In the genomic region with DNA sequence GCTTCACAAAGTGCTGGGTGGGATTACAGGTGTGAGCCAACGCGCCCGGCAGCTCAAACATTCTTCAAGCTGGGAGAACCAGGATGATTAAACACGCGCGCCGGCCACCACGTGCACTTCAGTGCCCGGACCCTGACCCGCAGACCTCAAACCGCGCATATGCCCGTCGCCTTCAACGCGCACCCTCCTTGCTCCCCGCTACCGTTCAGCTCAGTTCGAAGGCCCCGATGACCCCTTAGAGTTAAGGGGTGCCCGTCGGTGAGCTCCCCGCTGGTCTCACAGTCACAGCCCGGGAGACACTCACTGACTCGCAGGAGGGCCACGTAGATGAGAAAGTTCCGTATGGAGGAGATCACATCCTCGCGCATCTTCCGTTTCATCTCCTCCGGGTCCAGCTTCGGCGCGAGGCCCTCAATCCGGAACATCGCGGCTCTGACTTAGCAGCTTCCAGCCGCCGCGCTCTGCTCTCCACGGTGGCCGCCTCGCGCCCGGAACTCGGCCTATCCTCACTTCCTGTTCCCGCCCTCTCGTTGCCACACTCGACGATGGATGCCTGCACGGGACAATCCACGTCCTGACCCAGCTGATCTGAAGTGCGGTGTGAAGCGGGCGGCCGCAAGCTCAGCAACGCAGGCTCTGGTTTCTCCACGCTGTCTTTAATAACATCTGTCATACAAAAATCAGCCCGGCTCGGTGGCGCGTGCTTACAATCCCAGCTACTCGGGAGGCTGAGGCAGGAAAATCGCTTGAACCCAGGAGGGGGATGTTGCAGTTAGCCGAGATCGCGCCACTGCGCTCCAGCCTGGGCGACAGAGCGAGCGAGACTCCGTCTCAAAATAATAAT, we compare ENCODE assay signal across 1 cellular context.
TF ChIP-seq lines count a peak whose summit lies in the region.

A gene (minus strand): TSS at position 490 of the 844 bp plus-strand sequence. CDS start 65 bp downstream, at position 425.

TF ChIP-seq in HEK293, 187 proteins besides CTCF, POLR2A, EP300 and RAD21 (continued from another document and continues in another):
- TF ChIP-seq ZSCAN30 (tag by site-specific recombination; IDR thresholded peaks at IDR 0.05) (no peak), MZF1 (tag by site-specific recombination; IDR thresholded peaks at IDR 0.05; ENCODE audit: borderline replicate concordance) (no peak), ZNF10 (tag by site-specific recombination; IDR thresholded peaks at IDR 0.05) (no peak), ZNF623 (tag by site-specific recombination; IDR thresholded peaks at IDR 0.05) (no peak), PRDM1 (tag by site-specific recombination; IDR thresholded peaks at IDR 0.05) (no peak), ZNF571 (tag by site-specific recombination; IDR thresholded peaks at IDR 0.05) (no peak), ZNF16 (tag by site-specific recombination; IDR thresholded peaks at IDR 0.05; ENCODE audit: low read depth) (no peak), ZNF792 (tag by site-specific recombination; IDR thresholded peaks at IDR 0.05) (no peak), ZNF830 (tag by site-specific recombination; IDR thresholded peaks at IDR 0.05; ENCODE audit: low read depth) (no peak), IKZF3 (tag by site-specific recombination; IDR thresholded peaks at IDR 0.05) (no peak), ZNF274 (IDR thresholded peaks at IDR 0.05; ENCODE audit: low read length) (no peak), ZNF274 (tag by site-specific recombination; IDR thresholded peaks at IDR 0.05; ENCODE audit: borderline replicate concordance) (no peak), ZNF768 (tag by site-specific recombination; IDR thresholded peaks at IDR 0.05) (no peak), SP7 (tag by site-specific recombination; IDR thresholded peaks at IDR 0.05) (peak; percentile 72), ZNF785 (tag by site-specific recombination; IDR thresholded peaks at IDR 0.05) (no peak), ZNF23 (tag by site-specific recombination; IDR thresholded peaks at IDR 0.05; ENCODE audit: borderline replicate concordance) (no peak), ZXDB (tag by site-specific recombination; IDR thresholded peaks at IDR 0.05) (peak; percentile 73), ZBTB8A (tag by site-specific recombination; IDR thresholded peaks at IDR 0.05) (no peak; the same call in 1 of the 2 replicates), EGR2 (tag by site-specific recombination; IDR thresholded peaks at IDR 0.05; ENCODE audit: low read depth) (0 out of 2 replicates have a peak, but pooled peaks have one; percentile 0), ZNF341 (tag by site-specific recombination; IDR thresholded peaks at IDR 0.05; ENCODE audit: low read depth) (no peak), ZNF473 (tag by site-specific recombination; IDR thresholded peaks at IDR 0.05) (no peak), ZNF157 (tag by site-specific recombination; IDR thresholded peaks at IDR 0.05) (no peak), ZNF433 (tag by site-specific recombination; IDR thresholded peaks at IDR 0.05; ENCODE audit: low read depth) (no peak)
- TF ChIP-seq, protein P1, sequence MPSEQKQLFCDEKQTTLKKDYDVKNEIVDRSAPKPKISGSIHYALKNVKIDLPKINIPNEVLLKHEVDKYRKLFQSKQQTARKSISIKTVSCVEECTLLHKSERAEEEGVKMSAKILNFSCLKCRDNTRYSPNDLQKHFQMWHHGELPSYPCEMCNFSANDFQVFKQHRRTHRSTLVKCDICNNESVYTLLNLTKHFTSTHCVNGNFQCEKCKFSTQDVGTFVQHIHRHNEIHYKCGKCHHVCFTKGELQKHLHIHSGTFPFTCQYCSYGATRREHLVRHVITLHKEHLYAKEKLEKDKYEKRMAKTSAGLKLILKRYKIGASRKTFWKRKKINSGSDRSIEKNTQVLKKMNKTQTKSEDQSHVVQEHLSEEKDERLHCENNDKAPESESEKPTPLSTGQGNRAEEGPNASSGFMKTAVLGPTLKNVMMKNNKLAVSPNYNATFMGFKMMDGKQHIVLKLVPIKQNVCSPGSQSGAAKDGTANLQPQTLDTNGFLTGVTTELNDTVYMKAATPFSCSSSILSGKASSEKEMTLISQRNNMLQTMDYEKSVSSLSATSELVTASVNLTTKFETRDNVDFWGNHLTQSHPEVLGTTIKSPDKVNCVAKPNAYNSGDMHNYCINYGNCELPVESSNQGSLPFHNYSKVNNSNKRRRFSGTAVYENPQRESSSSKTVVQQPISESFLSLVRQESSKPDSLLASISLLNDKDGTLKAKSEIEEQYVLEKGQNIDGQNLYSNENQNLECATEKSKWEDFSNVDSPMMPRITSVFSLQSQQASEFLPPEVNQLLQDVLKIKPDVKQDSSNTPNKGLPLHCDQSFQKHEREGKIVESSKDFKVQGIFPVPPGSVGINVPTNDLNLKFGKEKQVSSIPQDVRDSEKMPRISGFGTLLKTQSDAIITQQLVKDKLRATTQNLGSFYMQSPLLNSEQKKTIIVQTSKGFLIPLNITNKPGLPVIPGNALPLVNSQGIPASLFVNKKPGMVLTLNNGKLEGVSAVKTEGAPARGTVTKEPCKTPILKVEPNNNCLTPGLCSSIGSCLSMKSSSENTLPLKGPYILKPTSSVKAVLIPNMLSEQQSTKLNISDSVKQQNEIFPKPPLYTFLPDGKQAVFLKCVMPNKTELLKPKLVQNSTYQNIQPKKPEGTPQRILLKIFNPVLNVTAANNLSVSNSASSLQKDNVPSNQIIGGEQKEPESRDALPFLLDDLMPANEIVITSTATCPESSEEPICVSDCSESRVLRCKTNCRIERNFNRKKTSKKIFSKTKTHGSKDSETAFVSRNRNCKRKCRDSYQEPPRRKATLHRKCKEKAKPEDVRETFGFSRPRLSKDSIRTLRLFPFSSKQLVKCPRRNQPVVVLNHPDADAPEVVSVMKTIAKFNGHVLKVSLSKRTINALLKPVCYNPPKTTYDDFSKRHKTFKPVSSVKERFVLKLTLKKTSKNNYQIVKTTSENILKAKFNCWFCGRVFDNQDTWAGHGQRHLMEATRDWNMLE (tag by site-specific recombination; conservative IDR thresholded peaks at IDR 0.05; ENCODE audit: low read depth): peak; percentile 57
- TF ChIP-seq, protein P2, sequence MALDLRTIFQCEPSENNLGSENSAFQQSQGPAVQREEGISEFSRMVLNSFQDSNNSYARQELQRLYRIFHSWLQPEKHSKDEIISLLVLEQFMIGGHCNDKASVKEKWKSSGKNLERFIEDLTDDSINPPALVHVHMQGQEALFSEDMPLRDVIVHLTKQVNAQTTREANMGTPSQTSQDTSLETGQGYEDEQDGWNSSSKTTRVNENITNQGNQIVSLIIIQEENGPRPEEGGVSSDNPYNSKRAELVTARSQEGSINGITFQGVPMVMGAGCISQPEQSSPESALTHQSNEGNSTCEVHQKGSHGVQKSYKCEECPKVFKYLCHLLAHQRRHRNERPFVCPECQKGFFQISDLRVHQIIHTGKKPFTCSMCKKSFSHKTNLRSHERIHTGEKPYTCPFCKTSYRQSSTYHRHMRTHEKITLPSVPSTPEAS (tag by site-specific recombination; IDR thresholded peaks at IDR 0.05): no peak
- TF ChIP-seq, protein P3, sequence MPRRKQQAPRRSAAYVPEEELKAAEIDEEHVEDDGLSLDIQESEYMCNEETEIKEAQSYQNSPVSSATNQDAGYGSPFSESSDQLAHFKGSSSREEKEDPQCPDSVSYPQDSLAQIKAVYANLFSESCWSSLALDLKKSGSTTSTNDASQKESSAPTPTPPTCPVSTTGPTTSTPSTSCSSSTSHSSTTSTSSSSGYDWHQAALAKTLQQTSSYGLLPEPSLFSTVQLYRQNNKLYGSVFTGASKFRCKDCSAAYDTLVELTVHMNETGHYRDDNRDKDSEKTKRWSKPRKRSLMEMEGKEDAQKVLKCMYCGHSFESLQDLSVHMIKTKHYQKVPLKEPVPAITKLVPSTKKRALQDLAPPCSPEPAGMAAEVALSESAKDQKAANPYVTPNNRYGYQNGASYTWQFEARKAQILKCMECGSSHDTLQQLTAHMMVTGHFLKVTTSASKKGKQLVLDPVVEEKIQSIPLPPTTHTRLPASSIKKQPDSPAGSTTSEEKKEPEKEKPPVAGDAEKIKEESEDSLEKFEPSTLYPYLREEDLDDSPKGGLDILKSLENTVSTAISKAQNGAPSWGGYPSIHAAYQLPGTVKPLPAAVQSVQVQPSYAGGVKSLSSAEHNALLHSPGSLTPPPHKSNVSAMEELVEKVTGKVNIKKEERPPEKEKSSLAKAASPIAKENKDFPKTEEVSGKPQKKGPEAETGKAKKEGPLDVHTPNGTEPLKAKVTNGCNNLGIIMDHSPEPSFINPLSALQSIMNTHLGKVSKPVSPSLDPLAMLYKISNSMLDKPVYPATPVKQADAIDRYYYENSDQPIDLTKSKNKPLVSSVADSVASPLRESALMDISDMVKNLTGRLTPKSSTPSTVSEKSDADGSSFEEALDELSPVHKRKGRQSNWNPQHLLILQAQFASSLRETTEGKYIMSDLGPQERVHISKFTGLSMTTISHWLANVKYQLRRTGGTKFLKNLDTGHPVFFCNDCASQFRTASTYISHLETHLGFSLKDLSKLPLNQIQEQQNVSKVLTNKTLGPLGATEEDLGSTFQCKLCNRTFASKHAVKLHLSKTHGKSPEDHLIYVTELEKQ (tag by site-specific recombination; IDR thresholded peaks at IDR 0.05; ENCODE audit: borderline replicate concordance): no peak
- TF ChIP-seq, protein P4, sequence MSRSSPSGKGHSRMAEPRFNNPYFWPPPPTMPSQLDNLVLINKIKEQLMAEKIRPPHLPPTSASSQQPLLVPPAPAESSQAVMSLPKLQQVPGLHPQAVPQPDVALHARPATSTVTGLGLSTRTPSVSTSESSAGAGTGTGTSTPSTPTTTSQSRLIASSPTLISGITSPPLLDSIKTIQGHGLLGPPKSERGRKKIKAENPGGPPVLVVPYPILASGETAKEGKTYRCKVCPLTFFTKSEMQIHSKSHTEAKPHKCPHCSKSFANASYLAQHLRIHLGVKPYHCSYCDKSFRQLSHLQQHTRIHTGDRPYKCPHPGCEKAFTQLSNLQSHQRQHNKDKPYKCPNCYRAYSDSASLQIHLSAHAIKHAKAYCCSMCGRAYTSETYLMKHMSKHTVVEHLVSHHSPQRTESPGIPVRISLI (tag by site-specific recombination; IDR thresholded peaks at IDR 0.05): no peak
- TF ChIP-seq, protein P5, sequence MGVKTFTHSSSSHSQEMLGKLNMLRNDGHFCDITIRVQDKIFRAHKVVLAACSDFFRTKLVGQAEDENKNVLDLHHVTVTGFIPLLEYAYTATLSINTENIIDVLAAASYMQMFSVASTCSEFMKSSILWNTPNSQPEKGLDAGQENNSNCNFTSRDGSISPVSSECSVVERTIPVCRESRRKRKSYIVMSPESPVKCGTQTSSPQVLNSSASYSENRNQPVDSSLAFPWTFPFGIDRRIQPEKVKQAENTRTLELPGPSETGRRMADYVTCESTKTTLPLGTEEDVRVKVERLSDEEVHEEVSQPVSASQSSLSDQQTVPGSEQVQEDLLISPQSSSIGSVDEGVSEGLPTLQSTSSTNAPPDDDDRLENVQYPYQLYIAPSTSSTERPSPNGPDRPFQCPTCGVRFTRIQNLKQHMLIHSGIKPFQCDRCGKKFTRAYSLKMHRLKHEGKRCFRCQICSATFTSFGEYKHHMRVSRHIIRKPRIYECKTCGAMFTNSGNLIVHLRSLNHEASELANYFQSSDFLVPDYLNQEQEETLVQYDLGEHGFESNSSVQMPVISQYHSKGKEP (tag by site-specific recombination; IDR thresholded peaks at IDR 0.05): no peak
- TF ChIP-seq, protein P6, sequence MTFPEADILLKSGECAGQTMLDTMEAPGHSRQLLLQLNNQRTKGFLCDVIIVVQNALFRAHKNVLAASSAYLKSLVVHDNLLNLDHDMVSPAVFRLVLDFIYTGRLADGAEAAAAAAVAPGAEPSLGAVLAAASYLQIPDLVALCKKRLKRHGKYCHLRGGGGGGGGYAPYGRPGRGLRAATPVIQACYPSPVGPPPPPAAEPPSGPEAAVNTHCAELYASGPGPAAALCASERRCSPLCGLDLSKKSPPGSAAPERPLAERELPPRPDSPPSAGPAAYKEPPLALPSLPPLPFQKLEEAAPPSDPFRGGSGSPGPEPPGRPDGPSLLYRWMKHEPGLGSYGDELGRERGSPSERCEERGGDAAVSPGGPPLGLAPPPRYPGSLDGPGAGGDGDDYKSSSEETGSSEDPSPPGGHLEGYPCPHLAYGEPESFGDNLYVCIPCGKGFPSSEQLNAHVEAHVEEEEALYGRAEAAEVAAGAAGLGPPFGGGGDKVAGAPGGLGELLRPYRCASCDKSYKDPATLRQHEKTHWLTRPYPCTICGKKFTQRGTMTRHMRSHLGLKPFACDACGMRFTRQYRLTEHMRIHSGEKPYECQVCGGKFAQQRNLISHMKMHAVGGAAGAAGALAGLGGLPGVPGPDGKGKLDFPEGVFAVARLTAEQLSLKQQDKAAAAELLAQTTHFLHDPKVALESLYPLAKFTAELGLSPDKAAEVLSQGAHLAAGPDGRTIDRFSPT (tag by site-specific recombination; IDR thresholded peaks at IDR 0.05): no peak
- TF ChIP-seq, protein P7, sequence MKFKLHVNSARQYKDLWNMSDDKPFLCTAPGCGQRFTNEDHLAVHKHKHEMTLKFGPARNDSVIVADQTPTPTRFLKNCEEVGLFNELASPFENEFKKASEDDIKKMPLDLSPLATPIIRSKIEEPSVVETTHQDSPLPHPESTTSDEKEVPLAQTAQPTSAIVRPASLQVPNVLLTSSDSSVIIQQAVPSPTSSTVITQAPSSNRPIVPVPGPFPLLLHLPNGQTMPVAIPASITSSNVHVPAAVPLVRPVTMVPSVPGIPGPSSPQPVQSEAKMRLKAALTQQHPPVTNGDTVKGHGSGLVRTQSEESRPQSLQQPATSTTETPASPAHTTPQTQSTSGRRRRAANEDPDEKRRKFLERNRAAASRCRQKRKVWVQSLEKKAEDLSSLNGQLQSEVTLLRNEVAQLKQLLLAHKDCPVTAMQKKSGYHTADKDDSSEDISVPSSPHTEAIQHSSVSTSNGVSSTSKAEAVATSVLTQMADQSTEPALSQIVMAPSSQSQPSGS (tag by site-specific recombination; IDR thresholded peaks at IDR 0.05; ENCODE audit: low read depth): no peak
- TF ChIP-seq, protein P8, sequence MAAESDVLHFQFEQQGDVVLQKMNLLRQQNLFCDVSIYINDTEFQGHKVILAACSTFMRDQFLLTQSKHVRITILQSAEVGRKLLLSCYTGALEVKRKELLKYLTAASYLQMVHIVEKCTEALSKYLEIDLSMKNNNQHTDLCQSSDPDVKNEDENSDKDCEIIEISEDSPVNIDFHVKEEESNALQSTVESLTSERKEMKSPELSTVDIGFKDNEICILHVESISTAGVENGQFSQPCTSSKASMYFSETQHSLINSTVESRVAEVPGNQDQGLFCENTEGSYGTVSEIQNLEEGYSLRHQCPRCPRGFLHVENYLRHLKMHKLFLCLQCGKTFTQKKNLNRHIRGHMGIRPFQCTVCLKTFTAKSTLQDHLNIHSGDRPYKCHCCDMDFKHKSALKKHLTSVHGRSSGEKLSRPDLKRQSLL (tag by site-specific recombination; IDR thresholded peaks at IDR 0.05): no peak
- TF ChIP-seq, protein P9, sequence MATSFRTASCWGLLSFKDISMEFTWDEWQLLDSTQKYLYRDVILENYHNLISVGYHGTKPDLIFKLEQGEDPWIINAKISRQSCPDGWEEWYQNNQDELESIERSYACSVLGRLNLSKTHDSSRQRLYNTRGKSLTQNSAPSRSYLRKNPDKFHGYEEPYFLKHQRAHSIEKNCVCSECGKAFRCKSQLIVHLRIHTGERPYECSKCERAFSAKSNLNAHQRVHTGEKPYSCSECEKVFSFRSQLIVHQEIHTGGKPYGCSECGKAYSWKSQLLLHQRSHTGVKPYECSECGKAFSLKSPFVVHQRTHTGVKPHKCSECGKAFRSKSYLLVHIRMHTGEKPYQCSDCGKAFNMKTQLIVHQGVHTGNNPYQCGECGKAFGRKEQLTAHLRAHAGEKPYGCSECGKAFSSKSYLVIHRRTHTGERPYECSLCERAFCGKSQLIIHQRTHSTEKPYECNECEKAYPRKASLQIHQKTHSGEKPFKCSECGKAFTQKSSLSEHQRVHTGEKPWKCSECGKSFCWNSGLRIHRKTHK (tag by site-specific recombination; IDR thresholded peaks at IDR 0.05): no peak
